19 cellular contexts compared by ENCODE assay signal in the genomic region with DNA sequence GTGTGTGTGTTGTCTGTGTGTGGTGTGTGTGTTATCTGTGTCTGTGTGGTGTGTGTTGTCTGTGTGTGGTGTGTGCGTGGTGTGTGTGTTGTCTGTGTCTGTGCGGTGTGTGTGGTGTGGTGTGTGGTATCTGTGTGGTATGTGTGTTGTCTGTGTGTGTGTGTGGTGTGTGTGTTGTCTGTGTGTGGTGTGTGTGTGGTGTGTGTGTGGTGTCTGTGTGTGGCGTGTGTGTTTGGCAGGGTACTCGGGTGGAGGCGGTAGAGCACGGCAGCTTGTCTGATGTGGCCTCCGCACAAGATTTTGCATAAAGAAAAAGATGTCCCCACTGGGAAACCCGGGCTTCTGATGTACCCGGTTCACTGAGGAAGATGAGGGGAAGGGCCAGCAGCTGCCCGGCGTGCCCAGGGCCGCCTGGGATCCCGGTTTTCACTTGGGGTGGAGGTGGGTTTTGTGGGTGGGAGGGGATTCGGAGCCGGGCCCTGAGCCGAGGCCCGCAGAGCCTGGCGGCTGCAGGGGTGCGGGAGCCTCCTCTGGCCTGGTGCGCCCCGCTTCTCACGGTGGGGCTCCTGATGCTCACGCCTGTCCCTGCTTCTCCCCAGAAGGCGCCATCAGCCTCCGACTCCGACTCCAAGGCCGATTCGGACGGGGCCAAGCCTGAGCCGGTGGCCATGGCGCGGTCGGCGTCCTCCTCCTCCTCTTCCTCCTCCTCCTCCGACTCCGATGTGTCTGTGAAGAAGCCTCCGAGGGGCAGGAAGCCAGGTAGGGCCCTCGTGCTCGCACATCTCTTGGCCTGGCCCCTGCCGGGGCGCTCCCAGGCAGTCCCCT. TPM values are rescaled to one million over a fixed set of nuclear protein-coding genes. Genes with fewer than 3 reads are reported as not detected.
"Had no signal": no experiment of that assay in that cellular context is flagged by ENCODE, and none has a peak within 500 bp of the region (broad histone marks: within the 10 kb centered on the region; RNA-seq: fewer than 3 reads in every experiment).

No MANE protein-coding gene starts in this region.

- H3K4me1 ChIP-seq: adrenal gland, colonic mucosa, heart left ventricle, spleen, thyroid gland had no signal

- ATAC-seq: activated CD4-positive, CD25-positive, alpha-beta regulatory T cell treated with anti-CD3 and anti-CD28 coated beads, Interleukin-2, amount 50 U/mL, for 24 hours; activated CD8-positive, alpha-beta T cell treated with anti-CD3 and anti-CD28 coated beads for 36 hours; activated naive CD4-positive, alpha-beta T cell treated with anti-CD3 and anti-CD28 coated beads, Interleukin-2, amount 50 U/mL, for 72 hours; heart left ventricle; left cardiac atrium; natural killer cell; stimulated activated naive CD8-positive, alpha-beta T cell treated with anti-CD3 and anti-CD28 coated beads, Interleukin-15, Interleukin-2, amounts not matched to agents 100 U/mL and 50 U/mL, for 24 hours had no signal

- H3K4me1 Mint-ChIP-seq: activated CD4-positive, alpha-beta T cell treated with anti-CD3 and anti-CD28 coated beads, Interleukin-2, amount 10 ng/mL, durations not matched to agents 24 days and 14 days; endodermal cell; natural killer cell had no signal

- FAIRE-seq: islet of Langerhans had no signal

- H3K36me3 Mint-ChIP-seq: activated naive CD4-positive, alpha-beta T cell treated with anti-CD3 and anti-CD28 coated beads, Interleukin-2, amount 50 U/mL, for 72 hours; natural killer cell had no signal

- H3K27ac ChIP-seq: adrenal gland, colonic mucosa, heart left ventricle, spleen, thyroid gland had no signal

- H3K27ac Mint-ChIP-seq: activated CD4-positive, alpha-beta T cell treated with anti-CD3 and anti-CD28 coated beads, Interleukin-2, amount 10 ng/mL, durations not matched to agents 24 days and 14 days; activated CD8-positive, alpha-beta T cell treated with anti-CD3 and anti-CD28 coated beads for 36 hours; activated naive CD4-positive, alpha-beta T cell treated with anti-CD3 and anti-CD28 coated beads, Interleukin-2, amount 50 U/mL, for 72 hours; endodermal cell; natural killer cell had no signal

- H3K4me3 Mint-ChIP-seq: activated CD4-positive, alpha-beta T cell treated with anti-CD3 and anti-CD28 coated beads, Interleukin-2, amount 10 ng/mL, durations not matched to agents 24 days and 14 days; activated CD8-positive, alpha-beta T cell treated with anti-CD3 and anti-CD28 coated beads for 36 hours; endodermal cell; natural killer cell had no signal

- H3K9me3 ChIP-seq: adrenal gland, colonic mucosa, heart left ventricle, spleen, thyroid gland had no signal

- H3K4me3 ChIP-seq: adrenal gland, colonic mucosa, heart left ventricle, spleen, thyroid gland had no signal

- H3K9me3 Mint-ChIP-seq: activated CD4-positive, alpha-beta T cell treated with anti-CD3 and anti-CD28 coated beads, Interleukin-2, amount 10 ng/mL, durations not matched to agents 24 days and 14 days; activated CD8-positive, alpha-beta T cell treated with anti-CD3 and anti-CD28 coated beads for 36 hours; activated naive CD4-positive, alpha-beta T cell treated with anti-CD3 and anti-CD28 coated beads, Interleukin-2, amount 50 U/mL, for 72 hours; endodermal cell; natural killer cell had no signal

- DNase-seq: activated CD4-positive, alpha-beta T cell treated with anti-CD3 and anti-CD28 coated beads, Interleukin-2, amount 10 ng/mL, durations not matched to agents 24 days and 14 days; activated CD8-positive, alpha-beta T cell treated with anti-CD3 and anti-CD28 coated beads for 36 hours; activated gamma-delta T cell treated with Interleukin-2 at 50 U/mL for 16 hours; adrenal gland; colonic mucosa; endodermal cell; left cardiac atrium; midbrain; natural killer cell; spleen; stimulated activated CD4-positive, alpha-beta T cell treated with anti-CD3 and anti-CD28 coated beads, Interleukin-4, amount 100 ng/mL, for 24 hours; stimulated activated naive CD8-positive, alpha-beta T cell treated with anti-CD3 and anti-CD28 coated beads, Interleukin-15, Interleukin-2, amounts not matched to agents 100 U/mL and 50 U/mL, for 24 hours; thyroid gland had no signal

- H3K27me3 Mint-ChIP-seq: activated CD4-positive, alpha-beta T cell treated with anti-CD3 and anti-CD28 coated beads, Interleukin-2, amount 10 ng/mL, durations not matched to agents 24 days and 14 days; activated CD8-positive, alpha-beta T cell treated with anti-CD3 and anti-CD28 coated beads for 36 hours had no signal

- H3K27me3 ChIP-seq: adrenal gland, colonic mucosa, heart left ventricle, spleen, thyroid gland had no signal

RNA-seq across cellular contexts. Expression of gene PLIN4, which starts 25.0 kb away (rescaled TPM):
- total RNA-seq: activated CD4-positive, alpha-beta T cell treated with anti-CD3 and anti-CD28 coated beads, Interleukin-2, amount 10 ng/mL, durations not matched to agents 24 days and 14 days had no signal

RNA-seq across cellular contexts. Expression of gene PLIN5, which starts 41.7 kb away (rescaled TPM):
- total RNA-seq: activated CD4-positive, alpha-beta T cell treated with anti-CD3 and anti-CD28 coated beads, Interleukin-2, amount 10 ng/mL, durations not matched to agents 24 days and 14 days; bronchial epithelial cell; fibroblast of villous mesenchyme had no signal

RNA-seq across cellular contexts. Expression of gene LRG1, which starts 46.5 kb away (rescaled TPM):
- total RNA-seq: fibroblast of villous mesenchyme had no signal
